6 cellular contexts compared by ENCODE assay signal in the genomic region with DNA sequence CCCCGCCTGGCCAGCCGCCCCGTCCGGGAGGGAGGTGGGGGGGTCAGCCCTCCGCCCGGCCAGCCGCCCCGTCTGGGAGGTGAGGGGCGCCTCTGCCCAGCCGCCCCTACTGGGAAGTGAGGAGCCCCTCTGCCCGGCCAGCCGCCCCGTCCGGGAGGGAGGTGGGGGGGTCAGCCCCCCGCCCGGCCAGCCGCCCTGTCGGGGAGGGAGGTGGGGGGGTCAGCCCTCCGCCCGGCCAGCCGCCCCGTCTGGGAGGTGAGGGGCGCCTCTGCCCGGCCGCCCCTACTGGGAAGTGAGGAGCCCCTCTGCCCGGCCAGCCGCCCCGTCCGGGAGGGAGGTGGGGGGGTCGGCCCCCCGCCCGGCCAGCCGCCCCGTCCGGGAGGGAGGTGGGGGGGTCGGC. TPM values are rescaled to one million over a fixed set of nuclear protein-coding genes. Genes with fewer than 3 reads are reported as not detected.
"Had no signal": no experiment of that assay in that cellular context is flagged by ENCODE, and none has a peak within 500 bp of the region (broad histone marks: within the 10 kb centered on the region; RNA-seq: fewer than 3 reads in every experiment).

No MANE protein-coding gene starts in this region.

RNA-seq across cellular contexts. Expression of gene CAMP, which starts 11.5 kb away (rescaled TPM):
- total RNA-seq: GM23248, GM23338, H1, H7, H9, HFFc6 had no signal
- polyA plus RNA-seq: GM23248, GM23338, H1 had no signal
